1 cellular context compared by ENCODE assay signal in genomic region chr10:127973810-127974311, GRCh38.
TF ChIP-seq lines count a peak whose summit lies in the region.

No MANE protein-coding gene starts in this region.

TF ChIP-seq in HepG2, 621 proteins besides CTCF, POLR2A, EP300 and RAD21 (continued from another document):
- TF ChIP-seq ZNF503 (CRISPR knock-in tag; IDR thresholded peaks at IDR 0.05) (no peak), CHCHD3 (CRISPR knock-in tag; IDR thresholded peaks at IDR 0.05) (no peak), ZFP90 (CRISPR knock-in tag; IDR thresholded peaks at IDR 0.05; ENCODE audit: borderline replicate concordance) (no peak), TRIM24 (CRISPR knock-in tag; IDR thresholded peaks at IDR 0.05) (no peak), CBX2 (IDR thresholded peaks at IDR 0.05; ENCODE audit: low read depth, low read length) (no peak), CBX2 (CRISPR knock-in tag; IDR thresholded peaks at IDR 0.05; ENCODE audit: low read depth) (no peak), REPIN1 (CRISPR knock-in tag; IDR thresholded peaks at IDR 0.05; ENCODE audit: borderline replicate concordance, low read depth) (no peak)
- TF ChIP-seq, protein P1, sequence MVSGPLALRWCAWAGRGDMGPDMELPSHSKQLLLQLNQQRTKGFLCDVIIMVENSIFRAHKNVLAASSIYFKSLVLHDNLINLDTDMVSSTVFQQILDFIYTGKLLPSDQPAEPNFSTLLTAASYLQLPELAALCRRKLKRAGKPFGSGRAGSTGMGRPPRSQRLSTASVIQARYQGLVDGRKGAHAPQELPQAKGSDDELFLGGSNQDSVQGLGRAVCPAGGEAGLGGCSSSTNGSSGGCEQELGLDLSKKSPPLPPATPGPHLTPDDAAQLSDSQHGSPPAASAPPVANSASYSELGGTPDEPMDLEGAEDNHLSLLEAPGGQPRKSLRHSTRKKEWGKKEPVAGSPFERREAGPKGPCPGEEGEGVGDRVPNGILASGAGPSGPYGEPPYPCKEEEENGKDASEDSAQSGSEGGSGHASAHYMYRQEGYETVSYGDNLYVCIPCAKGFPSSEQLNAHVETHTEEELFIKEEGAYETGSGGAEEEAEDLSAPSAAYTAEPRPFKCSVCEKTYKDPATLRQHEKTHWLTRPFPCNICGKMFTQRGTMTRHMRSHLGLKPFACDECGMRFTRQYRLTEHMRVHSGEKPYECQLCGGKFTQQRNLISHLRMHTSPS (CRISPR knock-in tag; IDR thresholded peaks at IDR 0.05; ENCODE audit: low read depth) = no peak
- TF ChIP-seq, protein P2, sequence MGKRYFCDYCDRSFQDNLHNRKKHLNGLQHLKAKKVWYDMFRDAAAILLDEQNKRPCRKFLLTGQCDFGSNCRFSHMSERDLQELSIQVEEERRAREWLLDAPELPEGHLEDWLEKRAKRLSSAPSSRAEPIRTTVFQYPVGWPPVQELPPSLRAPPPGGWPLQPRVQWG (CRISPR knock-in tag; IDR thresholded peaks at IDR 0.05; ENCODE audit: borderline replicate concordance, low read depth) = no peak
